16 cellular contexts compared by ENCODE assay signal in genomic region chr9:89304479-89305188, GRCh38. TPM values are rescaled to one million over a fixed set of nuclear protein-coding genes. Genes with fewer than 3 reads are reported as not detected.
DNase-seq lines count a peak whose midpoint lies in the region; ATAC-seq, FAIRE-seq and TF ChIP-seq lines count a peak whose summit lies in the region.
"Had no signal": no experiment of that assay in that cellular context is flagged by ENCODE, and none has a peak within 500 bp of the region (broad histone marks: within the 10 kb centered on the region; RNA-seq: fewer than 3 reads in every experiment).

No MANE protein-coding gene starts in this region.

- H3K27ac ChIP-seq in OCI-LY1 (ENCODE audit: low read depth, low read length, poor library complexity, severe bottlenecking) (peak overlapping the region; percentile 20), lower lobe of right lung (peak overlapping the region; percentile 57), neuronal stem cell (replicated peaks; ENCODE audit: low read length) (no peak overlapping the region)
- H3K27ac ChIP-seq: Peyer's patch, suprapubic skin had no signal

- no peak overlapping the region for H2BK120ac ChIP-seq in neuronal stem cell (ENCODE audit: low read depth, low read length)

- H2BK12ac ChIP-seq in neuronal stem cell (ENCODE audit: low read length): no peak overlapping the region

- H3K9me2 ChIP-seq in OCI-LY1 (ENCODE audit: low read depth, low read length): no peaks in the 10 kb centered on the region

- POLR2A ChIA-PET in activated CD4-positive, alpha-beta memory T cell treated with anti-CD3 and anti-CD28 coated beads for 36 hours (lab: Charles Lee): no interaction called here

- CTCF ChIA-PET in activated CD4-positive, alpha-beta memory T cell treated with anti-CD3 and anti-CD28 coated beads for 36 hours (lab: Charles Lee): no interaction called here

- H3K9ac ChIP-seq in OCI-LY1 (ENCODE audit: low read length): no peak overlapping the region
- no peak overlapping the region for H3K9ac ChIP-seq in neuronal stem cell (ENCODE audit: low read depth, low read length, poor library complexity)

- H4K8ac ChIP-seq in neuronal stem cell (ENCODE audit: low read depth, low read length): no peak overlapping the region

- DNase-seq in GM18507 (ENCODE audit: extremely low spot score, insufficient read length, low read depth) (no peak), lower lobe of right lung (no peak), neuronal stem cell (ENCODE audit: low spot score) (no peak), cerebellum (ENCODE audit: low spot score) (no peak), T-helper 17 cell (no peak)
- no peak for DNase-seq in activated CD4-positive, alpha-beta memory T cell treated with anti-CD3 and anti-CD28 coated beads for 36 hours
- DNase-seq: AML-193, cerebellar nuclear complex, foreskin melanocyte, NCI-H1436 treated with DMSO at 0.1 percent for 48 hours, NCI-H345, Peyer's patch, T-helper 2 cell had no signal

- H3K36me3 ChIP-seq in OCI-LY1 (ENCODE audit: insufficient read depth, low read length) (peaks cover 10% of the 10 kb centered on the region; the same call in 1 of the 2 replicates), lower lobe of right lung (no peaks in the 10 kb centered on the region), neuronal stem cell (replicated peaks in 1 of 2; ENCODE audit: control insufficient read depth in 2 of 2, insufficient read depth in 2 of 2, low read length in 2 of 2) (peaks cover 3 to 15% of the 10 kb centered on the region in 2 donors)
- H3K36me3 ChIP-seq: Peyer's patch, suprapubic skin had no signal

- H2BK15ac ChIP-seq in neuronal stem cell (ENCODE audit: low read length): no peak overlapping the region

- no peak overlapping the region for H2AK5ac ChIP-seq in neuronal stem cell (ENCODE audit: low read depth, low read length)

- no peak overlapping the region for H3K18ac ChIP-seq in neuronal stem cell (ENCODE audit: low read length)

- H3K27me3 Mint-ChIP-seq in T-helper 17 cell: no peaks in the 10 kb centered on the region
- H3K27me3 Mint-ChIP-seq in activated CD4-positive, alpha-beta memory T cell treated with anti-CD3 and anti-CD28 coated beads for 36 hours: no peaks in the 10 kb centered on the region

- H4K20me1 ChIP-seq in OCI-LY1 (ENCODE audit: insufficient read depth, low read length): no peaks in the 10 kb centered on the region

- H3K27ac Mint-ChIP-seq in T-helper 17 cell: no peak overlapping the region
- no peak overlapping the region for H3K27ac Mint-ChIP-seq in activated CD4-positive, alpha-beta memory T cell treated with anti-CD3 and anti-CD28 coated beads for 36 hours

- H2AFZ ChIP-seq in OCI-LY1 (ENCODE audit: low read length): peak overlapping the region; percentile 8; the same call in 1 of the 2 replicates
- H2AFZ ChIP-seq in neuronal stem cell (ENCODE audit: low read length): no peak overlapping the region

- H3K36me3 Mint-ChIP-seq in T-helper 17 cell (ENCODE audit: low read depth): peaks cover 2% of the 10 kb centered on the region
- H3K36me3 Mint-ChIP-seq in activated CD4-positive, alpha-beta memory T cell treated with anti-CD3 and anti-CD28 coated beads for 36 hours: peaks cover 10% of the 10 kb centered on the region

- H3K4me3 ChIP-seq in OCI-LY1 (ENCODE audit: low read depth, low read length, poor library complexity, severe bottlenecking) (no peak overlapping the region), lower lobe of right lung (no peak overlapping the region), neuronal stem cell (ENCODE audit: low read length in 2 of 2) (no peak overlapping the region)
- H3K4me3 ChIP-seq: Peyer's patch, suprapubic skin had no signal

- H3K9me3 Mint-ChIP-seq in activated CD4-positive, alpha-beta memory T cell treated with anti-CD3 and anti-CD28 coated beads for 36 hours: no peaks in the 10 kb centered on the region

- H3K4me3 Mint-ChIP-seq in T-helper 17 cell: no peak overlapping the region
- no peak overlapping the region for H3K4me3 Mint-ChIP-seq in activated CD4-positive, alpha-beta memory T cell treated with anti-CD3 and anti-CD28 coated beads for 36 hours

- no peak overlapping the region for H2BK5ac ChIP-seq in neuronal stem cell (ENCODE audit: low read length)

- FAIRE-seq in GM18507 (lab: Jason Lieb, UNC): peak; percentile 29

- H3K4me2 ChIP-seq in OCI-LY1 (ENCODE audit: low read length): no peak overlapping the region
- no peak overlapping the region for H3K4me2 ChIP-seq in neuronal stem cell (ENCODE audit: insufficient read depth, low read length, poor library complexity, severe bottlenecking)

- H3K14ac ChIP-seq in neuronal stem cell (ENCODE audit: low read length): no peak overlapping the region

- no peaks in the 10 kb centered on the region for H3K27me3 ChIP-seq in OCI-LY1 (ENCODE audit: insufficient read depth, low read length)
- H3K27me3 ChIP-seq in lower lobe of right lung (ENCODE audit: low read depth): no peaks in the 10 kb centered on the region
- H3K27me3 ChIP-seq in neuronal stem cell (ENCODE audit: control insufficient read depth in 3 of 3, insufficient read depth in 3 of 3, low read depth in 1 of 3, low read length in 3 of 3): no peaks in the 10 kb centered on the region
- H3K27me3 ChIP-seq: Peyer's patch, suprapubic skin had no signal

- WGBS in neuronal stem cell (ENCODE audit: extremely low coverage in 2 of 2, insufficient read length in 2 of 2, insufficient replicate concordance in 1 of 2), 2 donors: no CpG with 5 or more reads among the region's 7 CpGs

- no peak overlapping the region for H3K23ac ChIP-seq in neuronal stem cell (ENCODE audit: low read depth, low read length, poor library complexity)

- ATAC-seq in HG02885 (IDR thresholded peaks at IDR 0.05; ENCODE audit: poor library complexity, unreplicated experiment) (peak; percentile 68), lower lobe of right lung (peak; percentile 85 to 86), T-helper 17 cell (no peak)

- H3K79me2 ChIP-seq in OCI-LY1 (ENCODE audit: insufficient read depth, low read length): no peaks in the 10 kb centered on the region

- intact Hi-C loops in lower lobe of right lung (cut with DNase I): no loop called here
- intact Hi-C loops in activated CD4-positive, alpha-beta memory T cell treated with anti-CD3 and anti-CD28 coated beads for 36 hours (cut with micrococcal nuclease): no loop called here

- H3K9me3 ChIP-seq in OCI-LY1 (ENCODE audit: low read length) (no peaks in the 10 kb centered on the region), lower lobe of right lung (no peaks in the 10 kb centered on the region), neuronal stem cell (replicated peaks in 1 of 2; ENCODE audit: control insufficient read depth in 2 of 2, insufficient read depth in 1 of 2, low read depth in 1 of 2, low read length in 2 of 2) (peaks cover 2% of the 10 kb centered on the region in 2 donors), T-helper 17 cell (ENCODE audit: control insufficient read depth, low read length, poor library complexity, severe bottlenecking) (no peaks in the 10 kb centered on the region)
- H3K9me3 ChIP-seq: Peyer's patch, suprapubic skin had no signal

- peaks cover 24% of the 10 kb centered on the region for H3K4me1 ChIP-seq in OCI-LY1 (ENCODE audit: insufficient read depth, low read length, severe bottlenecking)
- H3K4me1 ChIP-seq in lower lobe of right lung: peaks cover 8% of the 10 kb centered on the region
- peaks cover under 1 to 2% of the 10 kb centered on the region in 2 donors for H3K4me1 ChIP-seq in neuronal stem cell (ENCODE audit: control insufficient read depth in 2 of 2, insufficient read depth in 1 of 2, low read depth in 1 of 2, low read length in 2 of 2)

- no peak overlapping the region for H4K91ac ChIP-seq in neuronal stem cell (ENCODE audit: low read depth, low read length, poor library complexity)

- no peak overlapping the region for H3K4ac ChIP-seq in neuronal stem cell (ENCODE audit: low read length)

- H3F3A ChIP-seq in OCI-LY1 (ENCODE audit: insufficient read depth, low read length): no peaks in the 10 kb centered on the region

- TF ChIP-seq CTCF in OCI-LY1 (IDR thresholded peaks at IDR 0.05; ENCODE audit: low read length) (no peak), lower lobe of right lung (IDR thresholded peaks at IDR 0.05) (no peak)

- H3K4me1 Mint-ChIP-seq in T-helper 17 cell: peaks cover 5% of the 10 kb centered on the region
- H3K4me1 Mint-ChIP-seq in activated CD4-positive, alpha-beta memory T cell treated with anti-CD3 and anti-CD28 coated beads for 36 hours (ENCODE audit: low read depth): peaks cover 8% of the 10 kb centered on the region

- H3K79me1 ChIP-seq in neuronal stem cell (ENCODE audit: low read depth, low read length): no peaks in the 10 kb centered on the region

RNA-seq across cellular contexts. Expression of gene CKS2, which starts 6.4 kb away (rescaled TPM):
- 16.6 TPM for total RNA-seq in lower lobe of right lung
- 325 TPM for polyA plus RNA-seq in neuronal stem cell (2013, experiment 1 of 2)
- 323 TPM for polyA plus RNA-seq in neuronal stem cell (2013, experiment 2 of 2)
- total RNA-seq in cerebellum: 38.0 TPM
- total RNA-seq in T-helper 17 cell: 10 to 100 TPM; 11.9 to 18.1 TPM
- 100 to 1,000 TPM; 229 to 232 TPM for total RNA-seq in activated CD4-positive, alpha-beta memory T cell treated with anti-CD3 and anti-CD28 coated beads for 36 hours

RNA-seq across cellular contexts. Expression of gene SECISBP2, which starts 13.7 kb away (rescaled TPM):
- total RNA-seq in lower lobe of right lung: 55.6 TPM
- 75.3 TPM for polyA plus RNA-seq in neuronal stem cell (2013, experiment 1 of 2)
- 79.8 TPM for polyA plus RNA-seq in neuronal stem cell (2013, experiment 2 of 2)
- total RNA-seq in cerebellum: 77.9 TPM
- 100 to 1,000 TPM; 106 to 115 TPM for total RNA-seq in T-helper 17 cell
- 10 to 100 TPM; 34.0 to 34.7 TPM for total RNA-seq in activated CD4-positive, alpha-beta memory T cell treated with anti-CD3 and anti-CD28 coated beads for 36 hours
